ENCODE assay signal across 24 cellular contexts in genomic region chr5:160356550-160357347, GRCh38. TPM values are rescaled to one million over a fixed set of nuclear protein-coding genes. Genes with fewer than 3 reads are reported as not detected.
DNase-seq lines count a peak whose midpoint lies in the region; ATAC-seq and TF ChIP-seq lines count a peak whose summit lies in the region.
"Had no signal": no experiment of that assay in that cellular context is flagged by ENCODE, and none has a peak within 500 bp of the region (broad histone marks: within the 10 kb centered on the region; RNA-seq: fewer than 3 reads in every experiment).

No MANE protein-coding gene starts in this region.

- TF ChIP-seq EP300 in esophagus muscularis mucosa (IDR thresholded peaks at IDR 0.05), result no peak

- DNase-seq in heart left ventricle (no peak), left cardiac atrium (no peak), esophagus muscularis mucosa (ENCODE audit: extremely low spot score) (no peak), posterior vena cava (ENCODE audit: low spot score) (peak; percentile 51), aorta (no peak)
- DNase-seq in stimulated activated effector memory CD8-positive, alpha-beta T cell treated with anti-CD3 and anti-CD28 coated beads, Interleukin-12 subunit alpha, Interleukin-12 subunit beta, amount 100 ng/mL, for 72 hours (ENCODE audit: low spot score in 2 of 2), result no peak
- DNase-seq in stimulated activated CD4-positive, alpha-beta T cell treated with anti-CD3 and anti-CD28 coated beads, Interleukin-4, amount 100 ng/mL, for 4 hours, result no peak
- DNase-seq: activated CD8-positive, alpha-beta T cell treated with anti-CD3 and anti-CD28 coated beads, Interleukin-2, amount 10 ng/mL, durations not matched to agents 7 days and 5 days; activated gamma-delta T cell; BE2C; cortex of kidney; DMS79; HCEC 1CT; kidney; mammary epithelial cell; NCI-H1436 treated with DMSO at 0.1 percent for 48 hours; NCI-H2107; stimulated activated CD4-positive, alpha-beta T cell treated with anti-CD3 and anti-CD28 coated beads, Interleukin-12 subunit alpha, Interleukin-12 subunit beta, amount 100 ng/mL, for 4 hours; stimulated activated CD4-positive, alpha-beta T cell treated with anti-CD3 and anti-CD28 coated beads, Interleukin-4, amount 100 ng/mL, for 24 hours; stimulated activated naive CD4-positive, alpha-beta T cell treated with Interleukin-2 at 50 U/mL for 16 hours; transverse colon had no signal

- no peaks in the 10 kb centered on the region for H3K4me1 Mint-ChIP-seq in stimulated activated effector memory CD8-positive, alpha-beta T cell treated with anti-CD3 and anti-CD28 coated beads, Interleukin-12 subunit alpha, Interleukin-12 subunit beta, amount 100 ng/mL, for 72 hours

- TF ChIP-seq CTCF in heart left ventricle (IDR thresholded peaks at IDR 0.05), result no peak
- no peak for TF ChIP-seq CTCF in esophagus muscularis mucosa (IDR thresholded peaks at IDR 0.05)

- H3K4me3 Mint-ChIP-seq in stimulated activated effector memory CD8-positive, alpha-beta T cell treated with anti-CD3 and anti-CD28 coated beads, Interleukin-12 subunit alpha, Interleukin-12 subunit beta, amount 100 ng/mL, for 72 hours, result no peak overlapping the region
- H3K4me3 Mint-ChIP-seq: activated CD8-positive, alpha-beta T cell treated with anti-CD3 and anti-CD28 coated beads, Interleukin-2, amount 10 ng/mL, durations not matched to agents 7 days and 5 days; T-helper 1 cell treated with Interleukin-12 subunit alpha and Interleukin-12 subunit beta and Interleukin-4 antibody, amounts not matched to agents 30 μg/mL and 1 μg/mL, for 36 hours had no signal

- intact Hi-C loops in heart left ventricle (cut with DNase I), result no loop called here
- intact Hi-C loops in left cardiac atrium (cut with DNase I), result no loop called here
- intact Hi-C loops in esophagus muscularis mucosa (cut with DNase I), result no loop called here
- intact Hi-C loops in posterior vena cava (cut with DNase I), result no loop called here
- intact Hi-C loops in aorta (cut with DNase I), result loop anchor here in 1 of 2 donors (10.0 kb wide), 1 partner anchor 242 kb away; the partner anchor contains the start of gene PWWP2A

- H3K9me3 Mint-ChIP-seq in stimulated activated effector memory CD8-positive, alpha-beta T cell treated with anti-CD3 and anti-CD28 coated beads, Interleukin-12 subunit alpha, Interleukin-12 subunit beta, amount 100 ng/mL, for 72 hours, result no peaks in the 10 kb centered on the region
- H3K9me3 Mint-ChIP-seq: T-helper 1 cell treated with Interleukin-12 subunit alpha and Interleukin-12 subunit beta and Interleukin-4 antibody, amounts not matched to agents 30 μg/mL and 1 μg/mL, for 36 hours had no signal

- H3K36me3 Mint-ChIP-seq in stimulated activated effector memory CD8-positive, alpha-beta T cell treated with anti-CD3 and anti-CD28 coated beads, Interleukin-12 subunit alpha, Interleukin-12 subunit beta, amount 100 ng/mL, for 72 hours, result no peaks in the 10 kb centered on the region

- H3K9me3 ChIP-seq in heart left ventricle (no peaks in the 10 kb centered on the region), esophagus muscularis mucosa (no peaks in the 10 kb centered on the region), aorta (ENCODE audit: control insufficient read depth, low read length) (no peaks in the 10 kb centered on the region)
- H3K9me3 ChIP-seq: BE2C, transverse colon had no signal

- ATAC-seq in heart left ventricle, result no peak
- ATAC-seq in left cardiac atrium, result no peak
- no peak for ATAC-seq in aorta (ENCODE audit: low FRiP score)
- ATAC-seq in stimulated activated effector memory CD8-positive, alpha-beta T cell treated with anti-CD3 and anti-CD28 coated beads, Interleukin-12 subunit alpha, Interleukin-12 subunit beta, amount 100 ng/mL, for 72 hours, result no peak
- no peak for ATAC-seq in esophagus mucosa
- ATAC-seq: activated CD8-positive, alpha-beta T cell treated with anti-CD3 and anti-CD28 coated beads, Interleukin-2, amount 10 ng/mL, durations not matched to agents 7 days and 5 days had no signal

- H3K4me1 ChIP-seq in heart left ventricle (peaks cover 0 to 50% (median 20%) of the 10 kb centered on the region in 12 donors), esophagus muscularis mucosa (peaks cover 21 to 46% (median 41%) of the 10 kb centered on the region in 4 donors), aorta (ENCODE audit: control insufficient read depth in 1 of 2, insufficient read depth in 2 of 2, low read length in 2 of 2) (peaks cover 1 to 10% of the 10 kb centered on the region in 2 donors)
- H3K4me1 ChIP-seq: BE2C had no signal

- TF ChIP-seq POLR2A in heart left ventricle (IDR thresholded peaks at IDR 0.05), result no peak
- no peak for TF ChIP-seq POLR2A in esophagus muscularis mucosa (IDR thresholded peaks at IDR 0.05; ENCODE audit: low read depth)

- no peak overlapping the region for H3K27ac Mint-ChIP-seq in stimulated activated effector memory CD8-positive, alpha-beta T cell treated with anti-CD3 and anti-CD28 coated beads, Interleukin-12 subunit alpha, Interleukin-12 subunit beta, amount 100 ng/mL, for 72 hours
- H3K27ac Mint-ChIP-seq: activated CD8-positive, alpha-beta T cell treated with anti-CD3 and anti-CD28 coated beads, Interleukin-2, amount 10 ng/mL, durations not matched to agents 7 days and 5 days; T-helper 1 cell treated with Interleukin-12 subunit alpha and Interleukin-12 subunit beta and Interleukin-4 antibody, amounts not matched to agents 30 μg/mL and 1 μg/mL, for 36 hours had no signal

- peaks cover 0 to 5% (median 0%) of the 10 kb centered on the region in 9 donors for H3K36me3 ChIP-seq in heart left ventricle
- H3K36me3 ChIP-seq in esophagus muscularis mucosa, result peaks cover 0 to 3% (median 0%) of the 10 kb centered on the region in 4 donors
- no peaks in the 10 kb centered on the region for H3K36me3 ChIP-seq in aorta (ENCODE audit: control insufficient read depth in 1 of 2, insufficient read depth in 2 of 2, low read length in 1 of 2)
- H3K36me3 ChIP-seq: BE2C, transverse colon had no signal

- 65 to 76% (median 69%) methylated on average over 7 of the region's 7 CpGs for WGBS in heart left ventricle, 4 donors
- 69% methylated on average over 7 of the region's 7 CpGs for whole genome bisulfite sequencing in esophagus muscularis mucosa
- WGBS in aorta, 2 donors, result 35 to 39% methylated on average over 7 of the region's 7 CpGs

- H3K27ac ChIP-seq in heart left ventricle, result peak overlapping the region in 10 of 12 donors; percentile 15 to 85 (median 46)
- H3K27ac ChIP-seq in esophagus muscularis mucosa (replicated peaks in 1 of 4), result peak overlapping the region; percentile 66 to 77 (median 74)
- peak overlapping the region; percentile 23 to 98 for H3K27ac ChIP-seq in aorta (ENCODE audit: low read depth in 1 of 2, low read length in 2 of 2)

- H3K27me3 ChIP-seq in heart left ventricle (no peaks in the 10 kb centered on the region), esophagus muscularis mucosa (no peaks in the 10 kb centered on the region), aorta (ENCODE audit: control insufficient read depth in 1 of 2, insufficient read depth in 2 of 2, low read length in 1 of 2) (no peaks in the 10 kb centered on the region)
- H3K27me3 ChIP-seq: BE2C, transverse colon had no signal

- H3K4me3 ChIP-seq in heart left ventricle (peak overlapping the region in 1 of 12 donors; percentile 1), esophagus muscularis mucosa (no peak overlapping the region), aorta (ENCODE audit: low read length in 2 of 2) (no peak overlapping the region)
- H3K4me3 ChIP-seq: transverse colon had no signal

RNA-seq across cellular contexts. Expression of gene C1QTNF2, which starts 13.7 kb away (rescaled TPM):
- total RNA-seq in heart left ventricle, result 1 to 10 TPM in 5 of 9 donors, under 1 TPM in 4; 0.44 to 1.6 (median 1.0) TPM
- polyA plus RNA-seq in heart left ventricle, result 1 to 10 TPM in 1 of 2 donors, under 1 TPM in 1; 0.67 to 1.1 TPM
- total RNA-seq in left cardiac atrium, result 1 to 10 TPM; 1.2 to 2.3 TPM
- total RNA-seq in esophagus muscularis mucosa, result 1 to 10 TPM; 1.3 to 2.9 (median 2.5) TPM
- total RNA-seq in posterior vena cava, result 1 to 10 TPM; 7.1 to 9.7 TPM
- total RNA-seq in aorta, result 10 to 100 TPM in 1 of 2 donors, 1 to 10 TPM in 1; 9.1 to 13.5 TPM
- 1 to 10 TPM; 8.2 to 9.4 TPM for polyA plus RNA-seq in aorta
- total RNA-seq in esophagus mucosa, result 0.20 TPM
- total RNA-seq: activated CD8-positive, alpha-beta T cell treated with anti-CD3 and anti-CD28 coated beads, Interleukin-2, amount 10 ng/mL, durations not matched to agents 7 days and 5 days; renal cortical epithelial cell had no signal

RNA-seq across cellular contexts. Expression of gene FAM200C, which starts 43.1 kb away (rescaled TPM):
- total RNA-seq in heart left ventricle (1 to 10 TPM; 2.2 to 5.0 (median 3.4) TPM), left cardiac atrium (1 to 10 TPM; 2.1 to 4.2 TPM), esophagus muscularis mucosa (1 to 10 TPM; 3.0 to 9.6 (median 5.8) TPM), posterior vena cava (1 to 10 TPM; 4.1 to 4.8 TPM), aorta (1 to 10 TPM; 4.9 to 8.2 TPM), esophagus mucosa (0.76 TPM)
- polyA plus RNA-seq in heart left ventricle (1 to 10 TPM; 2.2 to 4.1 TPM), aorta (1 to 10 TPM; 3.5 to 6.4 TPM)

RNA-seq across cellular contexts. Expression of gene CCNJL, which starts 44.4 kb away (rescaled TPM):
- total RNA-seq in heart left ventricle, result 10 to 100 TPM in 2 of 9 donors, 1 to 10 TPM in 7; 4.1 to 12.4 (median 7.6) TPM
- polyA plus RNA-seq in heart left ventricle, result 1 to 10 TPM; 3.5 to 4.1 TPM
- total RNA-seq in left cardiac atrium, result 1 to 10 TPM; 5.5 to 5.6 TPM
- 1 to 10 TPM in 3 of 4 donors, under 1 TPM in 1; 0.83 to 2.5 (median 1.3) TPM for total RNA-seq in esophagus muscularis mucosa
- total RNA-seq in posterior vena cava, result 1 to 10 TPM; 1.0 to 1.2 TPM
- 1 to 10 TPM; 2.6 to 3.5 TPM for total RNA-seq in aorta
- under 1 TPM in 1 of 2 donors, not detected in 1; 0.18 TPM for polyA plus RNA-seq in aorta
- total RNA-seq in esophagus mucosa, result 2.6 TPM
